Comparison of ENCODE assay signal across 1 cellular context in genomic region chr1:8943516-8943896, GRCh38.
TF ChIP-seq lines count a peak whose summit lies in the region.

No MANE protein-coding gene starts in this region.

TF ChIP-seq in H1, 55 proteins besides CTCF, POLR2A, EP300 and RAD21:
- TF ChIP-seq TAF1 (IDR thresholded peaks at IDR 0.05; ENCODE audit: low read depth, low read length): peak; percentile 48; the same call in 1 of the 2 replicates
- TF ChIP-seq TBP (IDR thresholded peaks at IDR 0.05; ENCODE audit: low read depth, low read length): 0 out of 2 replicates have a peak, but pooled peaks have one; percentile 15
- TF ChIP-seq SIX5 (IDR thresholded peaks at IDR 0.05; ENCODE audit: low read depth, low read length): no peak
- 0 out of 2 replicates have a peak, but pooled peaks have one; percentile 46 for TF ChIP-seq SP1 (IDR thresholded peaks at IDR 0.05; ENCODE audit: low read depth, low read length)
- 0 out of 4 replicates have a peak, but pooled peaks of 1 of the 2 experiments have one; percentile 47 for TF ChIP-seq HDAC2 (IDR thresholded peaks at IDR 0.05; ENCODE audit: borderline replicate concordance in 1 of 2, low read depth in 2 of 2, low read length in 2 of 2)
- TF ChIP-seq SUZ12 (IDR thresholded peaks at IDR 0.05; ENCODE audit: low read length): no peak
- TF ChIP-seq RXRA (IDR thresholded peaks at IDR 0.05; ENCODE audit: insufficient read depth, low read depth, low read length): no peak
